In the genomic region with DNA sequence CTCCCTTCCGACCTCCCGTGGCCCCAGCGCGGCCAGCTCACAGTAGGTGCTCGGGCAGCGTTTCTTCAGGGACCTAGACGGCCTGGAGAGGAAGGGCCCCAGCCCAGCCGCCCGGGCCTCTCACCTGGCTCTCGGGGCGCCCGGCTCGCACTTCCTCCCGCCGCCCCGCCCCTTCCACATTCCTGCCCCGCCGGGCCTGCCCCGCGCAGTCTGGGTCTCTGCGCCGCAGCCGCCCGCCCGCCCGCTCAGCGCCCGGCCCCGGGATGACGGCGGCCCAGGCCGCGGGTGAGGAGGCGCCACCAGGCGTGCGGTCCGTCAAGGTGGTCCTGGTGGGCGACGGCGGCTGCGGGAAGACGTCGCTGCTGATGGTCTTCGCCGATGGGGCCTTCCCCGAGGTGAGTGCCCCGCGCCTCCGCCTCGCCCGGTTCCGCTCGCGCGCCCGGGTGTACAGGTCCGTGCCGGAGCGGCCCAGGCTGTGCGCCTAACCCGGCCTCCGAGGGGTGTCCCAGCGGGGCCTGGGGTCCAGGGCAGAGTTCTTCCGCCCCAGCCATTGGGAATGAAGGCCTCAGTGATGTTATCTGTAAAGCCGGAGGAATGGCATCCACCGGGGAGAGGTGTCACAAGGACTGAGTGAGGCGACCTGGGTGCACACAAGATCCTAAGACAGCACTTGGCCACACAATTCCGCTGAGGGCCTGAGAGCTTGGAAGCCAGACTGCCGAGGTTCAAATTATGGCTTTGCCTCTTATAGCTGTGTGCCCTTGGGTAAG, we compare ENCODE assay signal across 8 cellular contexts. TPM values are rescaled to one million over a fixed set of nuclear protein-coding genes. Genes with fewer than 3 reads are reported as not detected.
DNase-seq lines count a peak whose midpoint lies in the region; ATAC-seq, FAIRE-seq and TF ChIP-seq lines count a peak whose summit lies in the region.

A gene with protein sequence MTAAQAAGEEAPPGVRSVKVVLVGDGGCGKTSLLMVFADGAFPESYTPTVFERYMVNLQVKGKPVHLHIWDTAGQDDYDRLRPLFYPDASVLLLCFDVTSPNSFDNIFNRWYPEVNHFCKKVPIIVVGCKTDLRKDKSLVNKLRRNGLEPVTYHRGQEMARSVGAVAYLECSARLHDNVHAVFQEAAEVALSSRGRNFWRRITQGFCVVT (plus strand): TSS at position 208 of the 770 bp plus-strand sequence. CDS start 56 bp downstream, at position 264.

- FAIRE-seq in HTR-8/SVneo (lab: Jason Lieb, UNC), result no peak
- no peak for FAIRE-seq in D721Med (lab: Jason Lieb, UNC)

- H3K9me3 Mint-ChIP-seq in activated T-cell treated with anti-CD3 and anti-CD28 coated beads, Interleukin-2, amount 50 U/mL, for 4 hours, result no peaks in the 10 kb centered on the region

- no peaks in the 10 kb centered on the region for H3K36me3 Mint-ChIP-seq in activated T-cell treated with anti-CD3 and anti-CD28 coated beads, Interleukin-2, amount 50 U/mL, for 4 hours (ENCODE audit: insufficient read depth)

- H3K4me3 Mint-ChIP-seq in activated T-cell treated with anti-CD3 and anti-CD28 coated beads, Interleukin-2, amount 50 U/mL, for 4 hours, result peak within 1 kb of the TSS; percentile 73

- TF ChIP-seq CTCF in HFF-Myc (IDR thresholded peaks at IDR 0.05; ENCODE audit: low read depth, low read length, missing control alignments), result no peak
- TF ChIP-seq CTCF in fibroblast of the aortic adventitia (IDR thresholded peaks at IDR 0.05; ENCODE audit: insufficient read depth, low read length), result no peak
- no peak for TF ChIP-seq CTCF in omental fat pad (IDR thresholded peaks at IDR 0.05)
- TF ChIP-seq CTCF in D721Med (IDR thresholded peaks at IDR 0.05; ENCODE audit: insufficient read depth, missing control alignments), result no peak

- peak; percentile 64 to 79 for ATAC-seq in activated T-cell treated with anti-CD3 and anti-CD28 coated beads, Interleukin-2, amount 50 U/mL, for 4 hours
- ATAC-seq in omental fat pad (ENCODE audit: low FRiP score) (peak; percentile 62), GM18502 (IDR thresholded peaks at IDR 0.05; ENCODE audit: poor library complexity, unreplicated experiment) (no peak)

- no peak for DNase-seq in HFF-Myc (ENCODE audit: extremely low read depth, low read depth)
- peak; percentile 20 for DNase-seq in activated T-cell treated with anti-CD3 and anti-CD28 coated beads, Interleukin-2, amount 50 U/mL, for 4 hours
- no peak for DNase-seq in fibroblast of the aortic adventitia (ENCODE audit: low read depth)
- no peak for DNase-seq in omental fat pad (ENCODE audit: low spot score)
- no peak for DNase-seq in midbrain (lab: John Stamatoyannopoulos, UW)
- no peak for DNase-seq in HTR-8/SVneo (ENCODE audit: insufficient read length, low spot score)
- DNase-seq in D721Med (ENCODE audit: insufficient read length, low spot score), result no peak

- peaks cover 6% of the 10 kb centered on the region for H3K27me3 Mint-ChIP-seq in activated T-cell treated with anti-CD3 and anti-CD28 coated beads, Interleukin-2, amount 50 U/mL, for 4 hours (ENCODE audit: low read depth)

- peaks cover 9% of the 10 kb centered on the region for H3K4me1 Mint-ChIP-seq in activated T-cell treated with anti-CD3 and anti-CD28 coated beads, Interleukin-2, amount 50 U/mL, for 4 hours (ENCODE audit: low read depth)

- H3K4me3 ChIP-seq in HFF-Myc (replicated peaks; ENCODE audit: low read depth, low read length) (peak within 1 kb of the TSS; percentile 37), fibroblast of the aortic adventitia (ENCODE audit: low read depth, low read length) (peak within 1 kb of the TSS; percentile 44)

RNA-seq across cellular contexts. Expression of the gene that starts here (rescaled TPM):
- total RNA-seq in activated T-cell treated with anti-CD3 and anti-CD28 coated beads, Interleukin-2, amount 50 U/mL, for 4 hours, result 1 to 10 TPM in 1 of 3 donors, under 1 TPM in 2; 0.35 to 1.1 (median 0.69) TPM
- total RNA-seq in fibroblast of the aortic adventitia (ENCODE audit: low replicate concordance) (15.1 and 26.1 TPM in 2 replicates), omental fat pad (10 to 100 TPM in 3 of 4 donors, 1 to 10 TPM in 1; 6.9 to 29.9 (median 22.6) TPM)
